10 cellular contexts compared by ENCODE assay signal in the genomic region with DNA sequence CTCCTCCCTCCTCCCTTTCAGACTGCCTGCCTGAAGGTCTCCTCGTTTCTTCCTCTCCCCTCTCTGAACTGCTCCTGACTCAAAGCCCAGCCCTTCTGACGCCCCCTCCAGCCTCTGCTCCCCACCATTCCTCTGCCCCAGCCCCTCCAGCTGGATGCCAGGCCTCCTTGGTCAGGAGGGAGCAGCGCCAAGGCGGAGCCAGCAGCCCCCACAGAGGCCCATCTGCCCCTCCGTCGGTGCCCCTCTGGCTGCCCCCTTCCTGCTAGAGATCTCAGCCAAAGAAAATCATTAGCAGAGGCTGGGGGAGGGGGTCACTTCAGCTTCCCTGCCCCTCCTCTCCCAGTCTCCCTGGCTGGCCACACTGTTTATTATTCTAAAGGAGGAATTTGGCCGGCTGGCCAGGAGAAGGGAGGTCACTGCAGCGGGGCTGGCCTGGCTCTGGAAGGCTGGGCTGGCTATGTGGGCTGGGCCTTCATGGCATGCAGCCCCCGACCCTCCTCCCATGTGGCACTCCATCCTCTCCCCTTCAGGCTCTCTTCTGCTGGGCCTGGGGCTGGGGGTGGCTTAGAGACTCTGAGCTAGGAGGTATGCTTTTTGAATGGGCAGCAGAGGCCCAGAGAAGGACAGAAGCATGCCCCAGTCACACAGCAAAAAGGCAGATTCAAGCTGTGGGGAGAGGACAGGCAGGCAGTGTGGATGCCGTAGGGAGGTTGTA. TPM values are rescaled to one million over a fixed set of nuclear protein-coding genes. Genes with fewer than 3 reads are reported as not detected.
DNase-seq lines count a peak whose midpoint lies in the region; ATAC-seq and TF ChIP-seq lines count a peak whose summit lies in the region.
"Had no signal": no experiment of that assay in that cellular context is flagged by ENCODE, and none has a peak within 500 bp of the region (broad histone marks: within the 10 kb centered on the region; RNA-seq: fewer than 3 reads in every experiment).

No MANE protein-coding gene starts in this region.

- peaks cover 41% of the 10 kb centered on the region for H3K36me3 Mint-ChIP-seq in HFFc6 (ENCODE audit: low read depth)
- no peaks in the 10 kb centered on the region for H3K36me3 Mint-ChIP-seq in stimulated activated effector memory CD8-positive, alpha-beta T cell treated with anti-CD3 and anti-CD28 coated beads, Interleukin-12 subunit alpha, Interleukin-12 subunit beta, amount 100 ng/mL, for 72 hours
- no peaks in the 10 kb centered on the region for H3K36me3 Mint-ChIP-seq in natural killer cell
- H3K36me3 Mint-ChIP-seq: activated naive CD4-positive, alpha-beta T cell treated with anti-CD3 and anti-CD28 coated beads, Interleukin-2, amount 10 ng/mL, durations not matched to agents 7 days and 5 days had no signal

- peak; percentile 88 for DNase-seq in HFFc6
- peak; percentile 29 for DNase-seq in cerebellum (ENCODE audit: low spot score)
- peak; percentile 97 for DNase-seq in left kidney (ENCODE audit: low read depth, low spot score)
- no peak for DNase-seq in stimulated activated effector memory CD8-positive, alpha-beta T cell treated with anti-CD3 and anti-CD28 coated beads, Interleukin-12 subunit alpha, Interleukin-12 subunit beta, amount 100 ng/mL, for 72 hours (ENCODE audit: low spot score in 2 of 2)
- DNase-seq in T-helper 9 cell, result no peak
- no peak for DNase-seq in NCI-H2171 treated with DMSO at 0.1 percent for 48 hours (lab: John Stamatoyannopoulos, UW)
- no peak for DNase-seq in natural killer cell
- DNase-seq: activated naive CD4-positive, alpha-beta T cell treated with anti-CD3 and anti-CD28 coated beads, Interleukin-2, amount 10 ng/mL, durations not matched to agents 7 days and 5 days; NCI-H1105 treated with DMSO at 0.1 percent for 48 hours had no signal

- H3K27me3 Mint-ChIP-seq in HFFc6 (ENCODE audit: insufficient read depth) (peaks cover 7% of the 10 kb centered on the region), natural killer cell (ENCODE audit: low read depth in 2 of 2) (no peaks in the 10 kb centered on the region)

- TF ChIP-seq CTCF in HFFc6 (IDR thresholded peaks at IDR 0.05) (no peak), natural killer cell (IDR thresholded peaks at IDR 0.05) (no peak)

- H3K27ac Mint-ChIP-seq in HFFc6, result peak overlapping the region; percentile 99
- H3K27ac Mint-ChIP-seq in stimulated activated effector memory CD8-positive, alpha-beta T cell treated with anti-CD3 and anti-CD28 coated beads, Interleukin-12 subunit alpha, Interleukin-12 subunit beta, amount 100 ng/mL, for 72 hours, result peak overlapping the region; percentile 79
- H3K27ac Mint-ChIP-seq in natural killer cell, result no peak overlapping the region
- H3K27ac Mint-ChIP-seq: activated naive CD4-positive, alpha-beta T cell treated with anti-CD3 and anti-CD28 coated beads, Interleukin-2, amount 10 ng/mL, durations not matched to agents 7 days and 5 days had no signal

- H3K4me1 Mint-ChIP-seq in HFFc6 (ENCODE audit: low read depth) (peaks cover 89% of the 10 kb centered on the region), natural killer cell (peaks cover 18 to 27% of the 10 kb centered on the region in 2 donors)
- peaks cover 11% of the 10 kb centered on the region for H3K4me1 Mint-ChIP-seq in stimulated activated effector memory CD8-positive, alpha-beta T cell treated with anti-CD3 and anti-CD28 coated beads, Interleukin-12 subunit alpha, Interleukin-12 subunit beta, amount 100 ng/mL, for 72 hours
- H3K4me1 Mint-ChIP-seq: activated naive CD4-positive, alpha-beta T cell treated with anti-CD3 and anti-CD28 coated beads, Interleukin-2, amount 10 ng/mL, durations not matched to agents 7 days and 5 days had no signal

- H3K9me3 Mint-ChIP-seq in HFFc6 (no peaks in the 10 kb centered on the region), natural killer cell (no peaks in the 10 kb centered on the region)
- H3K9me3 Mint-ChIP-seq in stimulated activated effector memory CD8-positive, alpha-beta T cell treated with anti-CD3 and anti-CD28 coated beads, Interleukin-12 subunit alpha, Interleukin-12 subunit beta, amount 100 ng/mL, for 72 hours, result no peaks in the 10 kb centered on the region
- H3K9me3 Mint-ChIP-seq: activated naive CD4-positive, alpha-beta T cell treated with anti-CD3 and anti-CD28 coated beads, Interleukin-2, amount 10 ng/mL, durations not matched to agents 7 days and 5 days had no signal

- intact Hi-C loops in natural killer cell (cut with micrococcal nuclease), result no loop called here

- no peak for ATAC-seq in stimulated activated effector memory CD8-positive, alpha-beta T cell treated with anti-CD3 and anti-CD28 coated beads, Interleukin-12 subunit alpha, Interleukin-12 subunit beta, amount 100 ng/mL, for 72 hours
- ATAC-seq in HG03469 (IDR thresholded peaks at IDR 0.05; ENCODE audit: unreplicated experiment) (no peak), natural killer cell (no peak)

- H3K4me3 Mint-ChIP-seq in HFFc6, result peak overlapping the region; percentile 63
- no peak overlapping the region for H3K4me3 Mint-ChIP-seq in stimulated activated effector memory CD8-positive, alpha-beta T cell treated with anti-CD3 and anti-CD28 coated beads, Interleukin-12 subunit alpha, Interleukin-12 subunit beta, amount 100 ng/mL, for 72 hours
- no peak overlapping the region for H3K4me3 Mint-ChIP-seq in natural killer cell
- H3K4me3 Mint-ChIP-seq: activated naive CD4-positive, alpha-beta T cell treated with anti-CD3 and anti-CD28 coated beads, Interleukin-2, amount 10 ng/mL, durations not matched to agents 7 days and 5 days had no signal

RNA-seq across cellular contexts. Expression of gene PDGFRB, which starts 16.9 kb away (rescaled TPM):
- total RNA-seq in HFFc6 (2021; fragmentation: NEBNext Ultra II Directional; extraction: Animal tissue kit (Norgen Biotek cat#: 25700)), result 100 to 1,000 TPM; 137 to 208 (median 180) TPM
- total RNA-seq in cerebellum (37.9 TPM), natural killer cell (10 to 100 TPM; 44.8 to 93.1 (median 61.6) TPM)

RNA-seq across cellular contexts. Expression of gene CDX1, which starts 27.9 kb away (rescaled TPM):
- under 1 TPM in 1 of 6 experiments, not detected in 5; 0.11 TPM for total RNA-seq in HFFc6 (2021; fragmentation: NEBNext Ultra II Directional; extraction: Animal tissue kit (Norgen Biotek cat#: 25700))
- total RNA-seq in cerebellum (not detected), natural killer cell (not detected)

RNA-seq across cellular contexts. Expression of gene SLC6A7, which starts 51.2 kb away (rescaled TPM):
- not detected for total RNA-seq in HFFc6 (2021; fragmentation: NEBNext Ultra II Directional; extraction: Animal tissue kit (Norgen Biotek cat#: 25700))
- total RNA-seq in cerebellum, result 5.9 TPM
- total RNA-seq in natural killer cell, result not detected

RNA-seq across cellular contexts. Expression of gene CSF1R, which starts 52.4 kb away (rescaled TPM):
- 1 to 10 TPM in 2 of 6 experiments, under 1 TPM in 4; 0.26 to 1.5 (median 0.78) TPM for total RNA-seq in HFFc6 (2021; fragmentation: NEBNext Ultra II Directional; extraction: Animal tissue kit (Norgen Biotek cat#: 25700))
- total RNA-seq in cerebellum, result 8.7 TPM
- 10 to 100 TPM in 1 of 3 donors, 1 to 10 TPM in 2; 4.9 to 39.0 (median 7.8) TPM for total RNA-seq in natural killer cell

Comparison
In these comparisons a context has a peak if more than half of its experiments do, and no peak if none do; other contexts are left out.
1. DNase-seq: peak in HFFc6 (single experiment), cerebellum (single experiment) and left kidney (single experiment); none in stimulated activated effector memory CD8-positive, alpha-beta T cell treated with anti-CD3 and anti-CD28 coated beads, Interleukin-12 subunit alpha, Interleukin-12 subunit beta, amount 100 ng/mL, for 72 hours (0 of 2), T-helper 9 cell (single experiment), NCI-H2171 treated with DMSO at 0.1 percent for 48 hours (single experiment) and natural killer cell (single experiment).
2. H3K27ac Mint-ChIP-seq: peak in HFFc6 (single experiment) and stimulated activated effector memory CD8-positive, alpha-beta T cell treated with anti-CD3 and anti-CD28 coated beads, Interleukin-12 subunit alpha, Interleukin-12 subunit beta, amount 100 ng/mL, for 72 hours (single experiment); none in natural killer cell (0 of 2).